Comparison of ENCODE assay signal across 8 cellular contexts in the genomic region with DNA sequence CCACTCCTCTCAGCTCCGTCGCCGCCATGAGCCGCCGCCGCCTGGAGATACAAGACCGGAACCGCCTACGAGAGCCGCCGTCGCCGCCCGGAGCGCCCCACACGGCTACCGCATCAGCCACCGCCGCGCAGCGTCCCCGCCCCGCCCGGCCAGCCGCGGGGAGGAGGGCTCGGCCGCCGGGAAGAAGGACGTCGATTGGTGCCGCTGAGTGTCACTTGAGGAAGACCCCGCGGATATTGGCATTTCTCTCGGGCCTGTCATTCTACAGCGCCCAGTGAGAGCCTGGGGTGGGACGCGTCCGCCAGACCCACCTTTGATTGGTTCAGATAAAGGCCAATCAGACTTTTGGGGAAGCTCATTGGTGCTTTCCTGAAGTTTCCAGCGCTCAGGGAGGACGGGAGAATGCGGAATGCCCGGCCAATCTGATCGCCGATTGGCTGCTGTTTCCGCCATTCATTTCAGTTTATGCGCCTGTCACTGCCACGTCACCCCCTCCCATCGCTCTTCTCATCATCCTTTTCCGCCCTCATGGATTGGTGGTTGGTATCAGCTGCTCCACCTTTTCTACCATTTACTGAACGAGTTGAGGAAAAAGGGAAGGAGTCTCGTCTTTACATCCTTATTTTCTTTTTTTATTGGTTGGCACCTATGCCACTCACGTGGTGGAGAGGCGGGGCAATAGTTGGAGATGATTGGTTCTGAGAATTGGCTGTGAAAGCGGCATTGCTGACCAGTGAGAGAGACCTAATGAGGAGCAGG. TPM values are rescaled to one million over a fixed set of nuclear protein-coding genes. Genes with fewer than 3 reads are reported as not detected.
DNase-seq lines count a peak whose midpoint lies in the region; ATAC-seq and TF ChIP-seq lines count a peak whose summit lies in the region.

OSBP (minus strand) TSS at position 138 of the 759 bp plus-strand sequence; CDS start at position 28, 110 bp downstream.

- TF ChIP-seq EP300 in SK-N-SH (IDR thresholded peaks at IDR 0.05; ENCODE audit: borderline replicate concordance in 1 of 2, low read depth in 1 of 2, low read length in 1 of 2) (no peak; a peak in 1 of 4 replicates), gastroesophageal sphincter (IDR thresholded peaks at IDR 0.05) (no peak)

- POLR2A ChIA-PET in SK-N-SH (lab: Yijun Ruan, JAX) = interaction anchor here (0.7 to 1.7 kb wide), 2 partner anchors 50 to 1475 kb away, joined by 3 to 5 read pairs; no protein-coding TSS in a partner anchor

- TF ChIP-seq CTCF in GM06990 (IDR thresholded peaks at IDR 0.05; ENCODE audit: insufficient read depth, low read length, poor library complexity, severe bottlenecking) (no peak), SK-N-SH (IDR thresholded peaks at IDR 0.05) (no peak), gastroesophageal sphincter (IDR thresholded peaks at IDR 0.05) (peak in 2 of 4 experiments; percentile 22 to 65), neutrophil (IDR thresholded peaks at IDR 0.05) (peak; percentile 55)

- H3K9ac ChIP-seq in SK-N-SH = peak within 1 kb of the TSS; percentile 81

- peak; percentile 98 for DNase-seq in GM06990 (ENCODE audit: extremely low read depth, insufficient read length)
- peak; percentile 100 for DNase-seq in NCI-H1048 (lab: John Stamatoyannopoulos, UW)
- peak; percentile 96 for DNase-seq in SK-N-SH
- peak; percentile 96 for DNase-seq in activated naive CD4-positive, alpha-beta T cell treated with anti-CD3 and anti-CD28 coated beads, Interleukin-2, amount 50 U/mL, for 16 hours
- peak; percentile 72 to 100 (median 100) for DNase-seq in substantia nigra (lab: John Stamatoyannopoulos, UW)

- H3K9me3 ChIP-seq in SK-N-SH (no peaks in the 10 kb centered on the region), gastroesophageal sphincter (no peaks in the 10 kb centered on the region), neutrophil (no peaks in the 10 kb centered on the region)

- peaks cover 41% of the 10 kb centered on the region for H4K20me1 ChIP-seq in SK-N-SH (ENCODE audit: insufficient read depth)

- CTCF ChIA-PET in SK-N-SH (lab: Yijun Ruan, JAX) = no interaction called here

- H3K4me3 ChIP-seq in GM06990 (replicated peaks; ENCODE audit: low read depth, low read length) (peak within 1 kb of the TSS; percentile 93), SK-N-SH (ENCODE audit: low read depth in 2 of 2, low read length in 1 of 2) (peak within 1 kb of the TSS; percentile 84 to 98), gastroesophageal sphincter (peak within 1 kb of the TSS; percentile 76 to 85), neutrophil (ENCODE audit: low read depth in 1 of 2, low read length in 1 of 2) (peak within 1 kb of the TSS; percentile 71 to 79)

- TF ChIP-seq RAD21 in SK-N-SH (IDR thresholded peaks at IDR 0.05; ENCODE audit: low read length) = no peak

- H3K36me3 ChIP-seq in GM06990 (ENCODE audit: control insufficient read depth, insufficient read depth, low read length) (no peaks in the 10 kb centered on the region), SK-N-SH (replicated peaks in 1 of 2; ENCODE audit: control insufficient read depth in 1 of 2, insufficient read depth in 2 of 2, low read length in 1 of 2) (peaks cover 3 to 13% of the 10 kb centered on the region in 2 experiments), gastroesophageal sphincter (no peaks in the 10 kb centered on the region), neutrophil (no peaks in the 10 kb centered on the region)

- H3K79me2 ChIP-seq in SK-N-SH (ENCODE audit: insufficient read depth) = peaks cover 44% of the 10 kb centered on the region

- H3K4me1 ChIP-seq in SK-N-SH (ENCODE audit: control insufficient read depth in 1 of 2, insufficient read depth in 2 of 2, low read depth in 1 of 2, low read length in 1 of 2) = peaks cover 12 to 22% of the 10 kb centered on the region in 2 experiments; a peak in 3 of 4 replicates
- peaks cover 2 to 44% (median 24%) of the 10 kb centered on the region in 3 donors for H3K4me1 ChIP-seq in gastroesophageal sphincter
- peaks cover 32 to 35% of the 10 kb centered on the region in 2 experiments for H3K4me1 ChIP-seq in neutrophil (ENCODE audit: control insufficient read depth in 1 of 2, insufficient read depth in 1 of 2, low read depth in 1 of 2, low read length in 1 of 2)

- ATAC-seq in HG02571 (IDR thresholded peaks at IDR 0.05; ENCODE audit: unreplicated experiment) (peak; percentile 86), gastroesophageal sphincter (peak; percentile 93)

- H3F3A ChIP-seq in SK-N-SH (replicated peaks; ENCODE audit: insufficient read depth) = no peaks in the 10 kb centered on the region

- peak; percentile 81 to 88 for TF ChIP-seq POLR2A in gastroesophageal sphincter (IDR thresholded peaks at IDR 0.05)

- no peaks in the 10 kb centered on the region for H3K9me2 ChIP-seq in SK-N-SH

- H3K27ac ChIP-seq in SK-N-SH (ENCODE audit: low read depth in 2 of 2, low read length in 1 of 2) (peak within 1 kb of the TSS; percentile 69 to 83), gastroesophageal sphincter (peak within 1 kb of the TSS; percentile 94 to 99 (median 98)), neutrophil (peak within 1 kb of the TSS; percentile 95), substantia nigra (ENCODE audit: low read depth, low read length, poor library complexity, severe bottlenecking) (peak within 1 kb of the TSS; percentile 79)

- 1% methylated on average over 19 of the region's 55 CpGs for WGBS in SK-N-SH (ENCODE audit: low lambda C conversion rate)
- WGBS in gastroesophageal sphincter (ENCODE audit: low coverage in 1 of 2), 2 donors = 0% methylated on average over 9 to 17 of the region's 55 CpGs

- H3K4me2 ChIP-seq in SK-N-SH = peak within 1 kb of the TSS; percentile 96

- H2AFZ ChIP-seq in SK-N-SH (ENCODE audit: low read depth) = peak within 1 kb of the TSS; percentile 92

- H3K27me3 ChIP-seq in GM06990 (replicated peaks; ENCODE audit: control insufficient read depth, insufficient read depth, low read length) (no peaks in the 10 kb centered on the region), SK-N-SH (ENCODE audit: insufficient read depth) (no peaks in the 10 kb centered on the region), gastroesophageal sphincter (no peaks in the 10 kb centered on the region), neutrophil (no peaks in the 10 kb centered on the region)

TF ChIP-seq in SK-N-SH, 30 proteins besides CTCF, POLR2A, EP300 and RAD21 (continues in another document):
- TF ChIP-seq TEAD4 (IDR thresholded peaks at IDR 0.05; ENCODE audit: borderline replicate concordance, insufficient read depth) = no peak
- TF ChIP-seq USF1 (IDR thresholded peaks at IDR 0.05; ENCODE audit: borderline replicate concordance, low read depth) = peak; percentile 76
- TF ChIP-seq, protein P1, sequence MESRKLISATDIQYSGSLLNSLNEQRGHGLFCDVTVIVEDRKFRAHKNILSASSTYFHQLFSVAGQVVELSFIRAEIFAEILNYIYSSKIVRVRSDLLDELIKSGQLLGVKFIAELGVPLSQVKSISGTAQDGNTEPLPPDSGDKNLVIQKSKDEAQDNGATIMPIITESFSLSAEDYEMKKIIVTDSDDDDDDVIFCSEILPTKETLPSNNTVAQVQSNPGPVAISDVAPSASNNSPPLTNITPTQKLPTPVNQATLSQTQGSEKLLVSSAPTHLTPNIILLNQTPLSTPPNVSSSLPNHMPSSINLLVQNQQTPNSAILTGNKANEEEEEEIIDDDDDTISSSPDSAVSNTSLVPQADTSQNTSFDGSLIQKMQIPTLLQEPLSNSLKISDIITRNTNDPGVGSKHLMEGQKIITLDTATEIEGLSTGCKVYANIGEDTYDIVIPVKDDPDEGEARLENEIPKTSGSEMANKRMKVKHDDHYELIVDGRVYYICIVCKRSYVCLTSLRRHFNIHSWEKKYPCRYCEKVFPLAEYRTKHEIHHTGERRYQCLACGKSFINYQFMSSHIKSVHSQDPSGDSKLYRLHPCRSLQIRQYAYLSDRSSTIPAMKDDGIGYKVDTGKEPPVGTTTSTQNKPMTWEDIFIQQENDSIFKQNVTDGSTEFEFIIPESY (IDR thresholded peaks at IDR 0.05; ENCODE audit: borderline replicate concordance, low read depth) = no peak; the same call in 1 of the 2 replicates
- TF ChIP-seq TCF12 (IDR thresholded peaks at IDR 0.05) = no peak
- no peak for TF ChIP-seq FOXJ3 (CRISPR knock-in tag; IDR thresholded peaks at IDR 0.05)
- TF ChIP-seq NRF1 (IDR thresholded peaks at IDR 0.05; ENCODE audit: low read depth, low read length) = peak; percentile 39
- peak; percentile 55 for TF ChIP-seq USF2 (IDR thresholded peaks at IDR 0.05; ENCODE audit: borderline replicate concordance, low read depth, low read length)
- peak; percentile 73 for TF ChIP-seq GABPA (IDR thresholded peaks at IDR 0.05; ENCODE audit: low read depth)
- no peak for TF ChIP-seq FOSL2 (IDR thresholded peaks at IDR 0.05; ENCODE audit: borderline replicate concordance, low read depth)
- no peak; the same call in 1 of the 2 replicates for TF ChIP-seq NFIC (IDR thresholded peaks at IDR 0.05; ENCODE audit: borderline replicate concordance)
- TF ChIP-seq GATA2 (CRISPR knock-in tag; IDR thresholded peaks at IDR 0.05) = no peak
- peak; percentile 86 for TF ChIP-seq ELF1 (IDR thresholded peaks at IDR 0.05)
- no peak for TF ChIP-seq SMC3 (IDR thresholded peaks at IDR 0.05; ENCODE audit: low read depth, low read length)
- peak; percentile 64; the same call in 1 of the 2 replicates for TF ChIP-seq SIN3A (IDR thresholded peaks at IDR 0.05; ENCODE audit: borderline replicate concordance, low read depth, low read length)
- TF ChIP-seq POLR2AphosphoS5 (IDR thresholded peaks at IDR 0.05; ENCODE audit: low read depth, low read length) = no peak
- TF ChIP-seq FOXM1 (IDR thresholded peaks at IDR 0.05; ENCODE audit: low read depth) = no peak
- TF ChIP-seq JUND (IDR thresholded peaks at IDR 0.05) = no peak
- TF ChIP-seq CHD2 (IDR thresholded peaks at IDR 0.05; ENCODE audit: low read length, partially characterized antibody) = peak; percentile 97

RNA-seq across cellular contexts. Expression of gene OSBP, which starts in this region (rescaled TPM):
- 11.8 and 12.1 TPM in 2 replicates for polyA plus RNA-seq in SK-N-SH (2012; rRNA removed)
- polyA plus RNA-seq in SK-N-SH (2012; cell fraction: cytosol; rRNA removed) = 15.6 and 17.2 TPM in 2 replicates
- polyA plus RNA-seq in SK-N-SH (2012; cell fraction: nucleus; rRNA removed) = 9.9 and 21.0 TPM in 2 replicates
- total RNA-seq in gastroesophageal sphincter = 10 to 100 TPM; 31.4 to 39.7 (median 38.1) TPM

Comparison
In these comparisons a context has a peak if more than half of its experiments do, and no peak if none do; other contexts are left out.
1. Peak in every context shown above with its lines: DNase-seq, ATAC-seq, H3K4me3 ChIP-seq and H3K27ac ChIP-seq.